Comparison of ENCODE assay signal across 8 cellular contexts in the genomic region with DNA sequence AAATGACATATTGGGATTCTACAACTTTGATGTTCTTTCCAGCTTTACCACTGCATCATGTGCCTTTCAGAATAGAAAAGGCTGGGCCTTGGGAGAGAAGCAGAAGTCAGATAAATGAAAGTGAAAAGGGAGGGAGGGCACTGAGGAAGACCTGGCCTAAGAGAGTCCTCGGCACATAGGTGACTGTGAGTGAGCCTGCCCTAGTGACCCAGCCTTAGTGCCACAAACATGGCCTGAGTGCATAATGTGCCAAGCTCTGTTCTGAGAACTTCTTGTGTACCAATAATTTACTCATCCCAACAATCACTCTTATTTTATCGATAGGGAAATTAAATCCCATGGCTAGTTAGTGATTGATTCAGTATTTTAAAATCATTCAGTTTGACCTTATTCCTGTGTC.
"Had no signal": no experiment of that assay in that cellular context is flagged by ENCODE, and none has a peak within 500 bp of the region (broad histone marks: within the 10 kb centered on the region; RNA-seq: fewer than 3 reads in every experiment).

No MANE protein-coding gene starts in this region.

- DNase-seq: GDM1, GF-D8 had no signal

- H3K4me3 ChIP-seq: GM12878 had no signal

- ATAC-seq: GM12878 had no signal

- FAIRE-seq: G401.6, GM12878, GM12891, GM12892, GM18507, GM19239 had no signal
